9 cellular contexts compared by ENCODE assay signal in genomic region chr9:19154135-19154612, GRCh38. TPM values are rescaled to one million over a fixed set of nuclear protein-coding genes. Genes with fewer than 3 reads are reported as not detected.
DNase-seq lines count a peak whose midpoint lies in the region; TF ChIP-seq lines count a peak whose summit lies in the region.
"Had no signal": no experiment of that assay in that cellular context is flagged by ENCODE, and none has a peak within 500 bp of the region (broad histone marks: within the 10 kb centered on the region; RNA-seq: fewer than 3 reads in every experiment).

No MANE protein-coding gene starts in this region.

- no peak overlapping the region for H3K9ac ChIP-seq in colonic mucosa (ENCODE audit: low read depth in 2 of 2, low read length in 2 of 2)

- intact Hi-C loops in adrenal gland (cut with DNase I), result no loop called here
- intact Hi-C loops in uterus (cut with DNase I; ENCODE audit: low total_unique reads), result no loop called here
- intact Hi-C loops in colonic mucosa (cut with DNase I), result no loop called here

- H3K27ac Mint-ChIP-seq in activated naive CD4-positive, alpha-beta T cell treated with anti-CD3 and anti-CD28 coated beads, Interleukin-2, amount 50 U/mL, for 24 hours, result peak overlapping the region; percentile 68

- H3K4me3 ChIP-seq in adrenal gland (no peak overlapping the region), uterus (no peak overlapping the region), colonic mucosa (no peak overlapping the region)

- 24 to 31% (median 28%) methylated on average over 5 of the region's 5 CpGs for WGBS in adrenal gland, 4 donors

- peak overlapping the region; percentile 4 for H3K4me3 Mint-ChIP-seq in activated naive CD4-positive, alpha-beta T cell treated with anti-CD3 and anti-CD28 coated beads, Interleukin-2, amount 50 U/mL, for 24 hours

- peak overlapping the region; percentile 48 to 88 (median 78) for H3K27ac ChIP-seq in adrenal gland
- peak overlapping the region; percentile 62 to 85 for H3K27ac ChIP-seq in uterus
- H3K27ac ChIP-seq in colonic mucosa, result no peak overlapping the region

- H3K36me3 ChIP-seq in adrenal gland (replicated peaks in 1 of 2) (no peaks in the 10 kb centered on the region), uterus (no peaks in the 10 kb centered on the region), colonic mucosa (no peaks in the 10 kb centered on the region)

- H3K27me3 ChIP-seq in adrenal gland, result no peaks in the 10 kb centered on the region
- H3K27me3 ChIP-seq in uterus, result no peaks in the 10 kb centered on the region
- no peaks in the 10 kb centered on the region for H3K27me3 ChIP-seq in colonic mucosa

- peak in 1 of 2 donors; percentile 22 for TF ChIP-seq POLR2A in adrenal gland (IDR thresholded peaks at IDR 0.05)
- no peak for TF ChIP-seq POLR2A in uterus (IDR thresholded peaks at IDR 0.05)

- peaks cover 30% of the 10 kb centered on the region for H3K4me1 Mint-ChIP-seq in activated naive CD4-positive, alpha-beta T cell treated with anti-CD3 and anti-CD28 coated beads, Interleukin-2, amount 50 U/mL, for 24 hours

- TF ChIP-seq CTCF in adrenal gland (IDR thresholded peaks at IDR 0.05) (no peak), uterus (IDR thresholded peaks at IDR 0.05) (no peak), colonic mucosa (IDR thresholded peaks at IDR 0.05) (no peak)

- no peaks in the 10 kb centered on the region for H3K9me3 ChIP-seq in adrenal gland (replicated peaks in 1 of 3)
- no peaks in the 10 kb centered on the region for H3K9me3 ChIP-seq in uterus
- no peaks in the 10 kb centered on the region for H3K9me3 ChIP-seq in colonic mucosa

- no peaks in the 10 kb centered on the region for H3K27me3 Mint-ChIP-seq in activated naive CD4-positive, alpha-beta T cell treated with anti-CD3 and anti-CD28 coated beads, Interleukin-2, amount 50 U/mL, for 24 hours

- DNase-seq in activated naive CD4-positive, alpha-beta T cell (lab: John Stamatoyannopoulos, UW), result no peak
- DNase-seq in adrenal gland (peak; percentile 63 to 93 (median 88)), kidney tubule cell (ENCODE audit: low spot score) (peak; percentile 70), uterus (peak; percentile 72 to 88), colonic mucosa (no peak), ureter (ENCODE audit: low spot score) (no peak), NCI-H2107 (lab: John Stamatoyannopoulos, UW) (no peak)
- DNase-seq: NCI-H1436 had no signal

- no peaks in the 10 kb centered on the region for H3K36me3 Mint-ChIP-seq in activated naive CD4-positive, alpha-beta T cell treated with anti-CD3 and anti-CD28 coated beads, Interleukin-2, amount 50 U/mL, for 24 hours

- H3K9me3 Mint-ChIP-seq in activated naive CD4-positive, alpha-beta T cell treated with anti-CD3 and anti-CD28 coated beads, Interleukin-2, amount 50 U/mL, for 24 hours, result no peaks in the 10 kb centered on the region

- H3K4me1 ChIP-seq in adrenal gland (replicated peaks in 1 of 2) (peaks cover 13% of the 10 kb centered on the region in 2 donors), uterus (no peaks in the 10 kb centered on the region), colonic mucosa (no peaks in the 10 kb centered on the region)

RNA-seq across cellular contexts. Expression of gene PLIN2, which starts 26.9 kb away (rescaled TPM):
- total RNA-seq in adrenal gland (100 to 1,000 TPM; 134 to 426 (median 221) TPM), uterus (100 to 1,000 TPM in 2 of 4 donors, 10 to 100 TPM in 2; 14.1 to 188 (median 91.8) TPM), colonic mucosa (10 to 100 TPM; 58.1 to 88.0 TPM), ureter (69.4 TPM)
- 100 to 1,000 TPM in 1 of 3 donors, 10 to 100 TPM in 2; 43.4 to 134 (median 81.2) TPM for polyA plus RNA-seq in adrenal gland

RNA-seq across cellular contexts. Expression of gene HAUS6, which starts 51.5 kb away (rescaled TPM):
- total RNA-seq in adrenal gland, result 10 to 100 TPM in 5 of 8 donors, 1 to 10 TPM in 3; 5.2 to 15.0 (median 12.6) TPM
- polyA plus RNA-seq in adrenal gland, result 10 to 100 TPM in 1 of 3 donors, 1 to 10 TPM in 2; 4.0 to 14.7 (median 5.8) TPM
- total RNA-seq in uterus, result 10 to 100 TPM in 3 of 4 donors, 1 to 10 TPM in 1; 1.5 to 26.0 (median 14.4) TPM
- total RNA-seq in colonic mucosa, result 10 to 100 TPM in 1 of 2 donors, 1 to 10 TPM in 1; 9.2 to 11.8 TPM
- 13.1 TPM for total RNA-seq in ureter

Comparison
In these comparisons a context has a peak if more than half of its experiments do, and no peak if none do; other contexts are left out.
1. DNase-seq: peak in adrenal gland (7 of 7), kidney tubule cell (single experiment) and uterus (2 of 2); none in activated naive CD4-positive, alpha-beta T cell (0 of 4), colonic mucosa (single experiment), ureter (single experiment) and NCI-H2107 (single experiment).